ENCODE assay signal across 8 cellular contexts in the genomic region with DNA sequence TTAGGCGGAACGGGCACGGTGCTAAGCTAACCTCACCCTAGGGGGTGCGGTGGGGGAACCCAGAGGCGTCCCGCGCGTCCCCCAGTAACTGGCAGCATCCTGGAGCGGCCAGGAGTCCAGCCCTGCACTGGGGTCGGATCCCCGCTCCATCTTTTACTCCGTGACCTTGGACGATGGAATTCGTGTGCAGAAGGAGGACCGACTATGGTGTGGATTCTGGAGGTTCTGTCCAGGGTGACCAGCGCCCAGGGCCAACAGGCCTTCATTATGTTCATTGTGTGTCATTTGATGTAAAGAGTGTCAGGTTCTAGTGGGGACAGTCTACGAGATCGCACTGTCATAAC. TPM values are rescaled to one million over a fixed set of nuclear protein-coding genes. Genes with fewer than 3 reads are reported as not detected.
DNase-seq lines count a peak whose midpoint lies in the region; ATAC-seq and TF ChIP-seq lines count a peak whose summit lies in the region.

No MANE protein-coding gene starts in this region.

- TF ChIP-seq RAD21 in HCT116 (IDR thresholded peaks at IDR 0.05; ENCODE audit: low read depth), result no peak

- peak overlapping the region; percentile 72 for H3K27ac Mint-ChIP-seq in activated CD4-positive, alpha-beta memory T cell treated with anti-CD3 and anti-CD28 coated beads for 36 hours
- H3K27ac Mint-ChIP-seq in stimulated activated memory B cell treated with anti-CD40 and anti-IgM and Interleukin-4, amounts not matched to agents 10 μg/mL and 1 μg/mL and 100 μg/mL, for 72 hours, result peak overlapping the region; percentile 89

- peak overlapping the region; percentile 87 for H3K4me2 ChIP-seq in HCT116 (ENCODE audit: low read length)
- H3K4me2 ChIP-seq in hepatocyte, result peak overlapping the region; percentile 98

- ATAC-seq in HCT116 (no peak), sciatic nerve (no peak)
- ATAC-seq in stimulated activated memory B cell treated with anti-CD40 and anti-IgM and Interleukin-4, amounts not matched to agents 10 μg/mL and 1 μg/mL and 100 μg/mL, for 72 hours, result no peak

- H2AFZ ChIP-seq in HCT116 (ENCODE audit: low read depth, low read length, poor library complexity, severe bottlenecking) (no peak overlapping the region), hepatocyte (peak overlapping the region; percentile 69)

- WGBS in hepatocyte (ENCODE audit: low lambda C conversion rate, missing lambda C conversion rate), result 15% methylated on average over 16 of the region's 18 CpGs

- BruUV-seq in HCT116 (replicated peaks; lab: Mats Ljungman, UMichigan), result no TSS peak

- peak overlapping the region; percentile 98 for H3K27ac ChIP-seq in HCT116 (ENCODE audit: low read depth, low read length)
- H3K27ac ChIP-seq in hepatocyte, result peak overlapping the region; percentile 96

- no peaks in the 10 kb centered on the region for H3K9me3 ChIP-seq in HCT116 (ENCODE audit: control insufficient read depth in 1 of 2, insufficient read depth in 1 of 2, low read depth in 1 of 2, low read length in 2 of 2)
- H3K9me3 ChIP-seq in hepatocyte (ENCODE audit: low read depth), result no peaks in the 10 kb centered on the region

- H3K27me3 ChIP-seq in HCT116 (ENCODE audit: insufficient read depth, low read length) (no peaks in the 10 kb centered on the region), hepatocyte (no peaks in the 10 kb centered on the region)

- POLR2A ChIA-PET in HCT116 (lab: Charles Lee), result no interaction called here
- POLR2A ChIA-PET in activated CD4-positive, alpha-beta memory T cell treated with anti-CD3 and anti-CD28 coated beads for 36 hours (lab: Charles Lee), result no interaction called here

- peak overlapping the region; percentile 99 for H3K4me3 Mint-ChIP-seq in activated CD4-positive, alpha-beta memory T cell treated with anti-CD3 and anti-CD28 coated beads for 36 hours
- peak overlapping the region; percentile 96 for H3K4me3 Mint-ChIP-seq in stimulated activated memory B cell treated with anti-CD40 and anti-IgM and Interleukin-4, amounts not matched to agents 10 μg/mL and 1 μg/mL and 100 μg/mL, for 72 hours

- RAD21 ChIA-PET in HCT116 (lab: Charles Lee; ENCODE audit: low non-redundant PET in 1 of 2, low total read pairs in 2 of 2, uncharacterized antibody in 2 of 2, unreplicated experiment in 2 of 2), result interaction anchor here in 1 of 2 experiments (1.3 kb wide), 1 partner anchor 55 kb away, joined by 4 read pairs; no protein-coding TSS in a partner anchor

- no peak for TF ChIP-seq CTCF in HCT116 (IDR thresholded peaks at IDR 0.05 in 2 of 3, conservative IDR thresholded peaks at IDR 0.05 in 1 of 3; ENCODE audit: borderline replicate concordance in 1 of 3, insufficient read depth in 1 of 3, low read depth in 2 of 3, low read length in 2 of 3)
- TF ChIP-seq CTCF in hepatocyte (IDR thresholded peaks at IDR 0.05; ENCODE audit: poor library complexity), result no peak

- H3K9me3 Mint-ChIP-seq in activated CD4-positive, alpha-beta memory T cell treated with anti-CD3 and anti-CD28 coated beads for 36 hours, result no peaks in the 10 kb centered on the region
- H3K9me3 Mint-ChIP-seq in stimulated activated memory B cell treated with anti-CD40 and anti-IgM and Interleukin-4, amounts not matched to agents 10 μg/mL and 1 μg/mL and 100 μg/mL, for 72 hours, result no peaks in the 10 kb centered on the region

- H4K20me1 ChIP-seq in HCT116 (ENCODE audit: insufficient read depth) (no peaks in the 10 kb centered on the region), hepatocyte (ENCODE audit: insufficient read depth, poor library complexity, severe bottlenecking) (no peaks in the 10 kb centered on the region)

- H3K79me2 ChIP-seq in HCT116 (ENCODE audit: insufficient read depth, low read length), result peaks cover 86% of the 10 kb centered on the region
- H3K79me2 ChIP-seq in hepatocyte, result peaks cover 65% of the 10 kb centered on the region

- H3K9me2 ChIP-seq in HCT116 (ENCODE audit: insufficient read depth) (no peaks in the 10 kb centered on the region), hepatocyte (replicated peaks; ENCODE audit: insufficient read depth) (no peaks in the 10 kb centered on the region)

- H3K4me3 ChIP-seq in HCT116 (replicated peaks in 1 of 2; ENCODE audit: low read depth in 1 of 2, low read length in 2 of 2), result peak overlapping the region; percentile 96
- peak overlapping the region; percentile 95 for H3K4me3 ChIP-seq in hepatocyte

- peaks cover 5 to 6% of the 10 kb centered on the region in 2 experiments; a peak in 2 of 4 replicates for H3K36me3 ChIP-seq in HCT116 (ENCODE audit: control insufficient read depth in 1 of 2, insufficient read depth in 2 of 2, low read length in 2 of 2)
- H3K36me3 ChIP-seq in hepatocyte (replicated peaks; ENCODE audit: insufficient read depth, low read depth), result no peaks in the 10 kb centered on the region

- TF ChIP-seq POLR2A in HCT116 (IDR thresholded peaks at IDR 0.05; ENCODE audit: borderline replicate concordance, extremely low read depth, insufficient read depth, insufficient read length), result no peak

- peaks cover 53% of the 10 kb centered on the region for H3K4me1 Mint-ChIP-seq in activated CD4-positive, alpha-beta memory T cell treated with anti-CD3 and anti-CD28 coated beads for 36 hours (ENCODE audit: low read depth)
- H3K4me1 Mint-ChIP-seq in stimulated activated memory B cell treated with anti-CD40 and anti-IgM and Interleukin-4, amounts not matched to agents 10 μg/mL and 1 μg/mL and 100 μg/mL, for 72 hours, result peaks cover 88% of the 10 kb centered on the region

- H3K4me1 ChIP-seq in HCT116 (ENCODE audit: control insufficient read depth in 1 of 2, insufficient read depth in 2 of 2, low read length in 2 of 2), result peaks cover 19 to 28% of the 10 kb centered on the region in 2 experiments
- H3K4me1 ChIP-seq in hepatocyte (ENCODE audit: insufficient read depth), result peaks cover 45% of the 10 kb centered on the region

- intact Hi-C loops in HCT116 (cut with micrococcal nuclease) (loop anchor here (5.0 kb wide), 1 partner anchor 63 kb away; no protein-coding TSS in a partner anchor), sciatic nerve (cut with DNase I) (no loop called here)
- intact Hi-C loops in activated CD4-positive, alpha-beta memory T cell treated with anti-CD3 and anti-CD28 coated beads for 36 hours (cut with micrococcal nuclease), result loop anchor here (5.0 kb wide), 1 partner anchor 177 kb away; a partner anchor contains a TSS

- H3K36me3 Mint-ChIP-seq in activated CD4-positive, alpha-beta memory T cell treated with anti-CD3 and anti-CD28 coated beads for 36 hours, result peaks cover 31% of the 10 kb centered on the region
- H3K36me3 Mint-ChIP-seq in stimulated activated memory B cell treated with anti-CD40 and anti-IgM and Interleukin-4, amounts not matched to agents 10 μg/mL and 1 μg/mL and 100 μg/mL, for 72 hours, result peaks cover 17% of the 10 kb centered on the region

- H3K9ac ChIP-seq in HCT116 (ENCODE audit: low read length), result peak overlapping the region; percentile 96

- CTCF ChIA-PET in HCT116 (lab: Charles Lee), result no interaction called here
- CTCF ChIA-PET in activated CD4-positive, alpha-beta memory T cell treated with anti-CD3 and anti-CD28 coated beads for 36 hours (lab: Charles Lee), result no interaction called here

- DNase-seq in HCT116 (ENCODE audit: low read depth, low spot score), result no peak
- DNase-seq in activated CD4-positive, alpha-beta memory T cell treated with anti-CD3 and anti-CD28 coated beads for 36 hours, result no peak
- DNase-seq in hepatocyte (ENCODE audit: low spot score), result no peak
- DNase-seq in NCI-H2081 (lab: John Stamatoyannopoulos, UW), result no peak
- no peak for DNase-seq in sciatic nerve (ENCODE audit: low spot score)
- no peak for DNase-seq in stimulated activated CD4-positive, alpha-beta T cell treated with anti-CD3 and anti-CD28 coated beads, Interleukin-2, amount 100 ng/mL, for 24 hours
- DNase-seq in DMS153 treated with DMSO at 0.1 percent for 48 hours (lab: John Stamatoyannopoulos, UW; ENCODE audit: unreplicated experiment), result no peak

- H3K27me3 Mint-ChIP-seq in activated CD4-positive, alpha-beta memory T cell treated with anti-CD3 and anti-CD28 coated beads for 36 hours, result no peaks in the 10 kb centered on the region
- no peaks in the 10 kb centered on the region for H3K27me3 Mint-ChIP-seq in stimulated activated memory B cell treated with anti-CD40 and anti-IgM and Interleukin-4, amounts not matched to agents 10 μg/mL and 1 μg/mL and 100 μg/mL, for 72 hours

TF ChIP-seq in HCT116, 20 proteins besides CTCF, POLR2A, EP300 and RAD21:
- no peak for TF ChIP-seq SRF (IDR thresholded peaks at IDR 0.05; ENCODE audit: low read depth)
- TF ChIP-seq CEBPB (IDR thresholded peaks at IDR 0.05; ENCODE audit: low read depth), result no peak
- TF ChIP-seq SP1 (IDR thresholded peaks at IDR 0.05; ENCODE audit: low read depth), result no peak
- no peak for TF ChIP-seq ELF1 (IDR thresholded peaks at IDR 0.05; ENCODE audit: borderline replicate concordance, low read depth)
- no peak for TF ChIP-seq JUND (IDR thresholded peaks at IDR 0.05)
- no peak for TF ChIP-seq TCF7L2 (IDR thresholded peaks at IDR 0.05; ENCODE audit: borderline replicate concordance, extremely low read depth, insufficient read depth, insufficient read length)

RNA-seq across cellular contexts. Expression of a gene that starts 0.7 kb away (rescaled TPM):
- 83.1 TPM for total RNA-seq in HCT116 (2021; ENCODE audit: unreplicated experiment)
- 45.3 and 58.9 TPM in 2 replicates for polyA plus RNA-seq in HCT116 (2012)
- total RNA-seq in activated CD4-positive, alpha-beta memory T cell treated with anti-CD3 and anti-CD28 coated beads for 36 hours, result 10 to 100 TPM; 43.8 TPM
- total RNA-seq in hepatocyte, result 27.4 and 40.9 TPM in 2 replicates
- 87.7 and 135 TPM in 2 replicates for polyA plus RNA-seq in hepatocyte
- total RNA-seq in sciatic nerve, result 48.0 TPM

RNA-seq across cellular contexts. Expression of a gene that starts 0.7 kb away (rescaled TPM):
- total RNA-seq in HCT116 (2021; ENCODE audit: unreplicated experiment) (190 TPM), hepatocyte (162 and 190 TPM in 2 replicates), sciatic nerve (46.9 TPM)
- polyA plus RNA-seq in HCT116 (2012), result 291 and 326 TPM in 2 replicates
- total RNA-seq in activated CD4-positive, alpha-beta memory T cell treated with anti-CD3 and anti-CD28 coated beads for 36 hours, result 100 to 1,000 TPM; 137 to 144 TPM
- 150 and 151 TPM in 2 replicates for polyA plus RNA-seq in hepatocyte

RNA-seq across cellular contexts. Expression of a gene that starts 21.2 kb away (rescaled TPM):
- total RNA-seq in HCT116 (2021; ENCODE audit: unreplicated experiment), result not detected
- polyA plus RNA-seq in HCT116 (2012), result 0.05 and 0.09 TPM in 2 replicates
- total RNA-seq in activated CD4-positive, alpha-beta memory T cell treated with anti-CD3 and anti-CD28 coated beads for 36 hours, result under 1 TPM in 1 of 2 experiments, not detected in 1; 0.10 TPM
- not detected in 2 replicates for total RNA-seq in hepatocyte
- not detected in 2 replicates for polyA plus RNA-seq in hepatocyte
- not detected for total RNA-seq in sciatic nerve

RNA-seq across cellular contexts. Expression of a gene that starts 30.9 kb away (rescaled TPM):
- total RNA-seq in HCT116 (2021; ENCODE audit: unreplicated experiment) (not detected), hepatocyte (0.23 TPM in 1 of 2 replicates, not detected in the other), sciatic nerve (not detected)
- polyA plus RNA-seq in HCT116 (2012), result 0.30 and 0.87 TPM in 2 replicates
- total RNA-seq in activated CD4-positive, alpha-beta memory T cell treated with anti-CD3 and anti-CD28 coated beads for 36 hours, result not detected
- not detected in 2 replicates for polyA plus RNA-seq in hepatocyte

RNA-seq across cellular contexts. Expression of a gene that starts 47.2 kb away (rescaled TPM):
- total RNA-seq in HCT116 (2021; ENCODE audit: unreplicated experiment), result not detected
- polyA plus RNA-seq in HCT116 (2012), result 0.11 and 0.13 TPM in 2 replicates
- total RNA-seq in activated CD4-positive, alpha-beta memory T cell treated with anti-CD3 and anti-CD28 coated beads for 36 hours, result not detected
- not detected in 2 replicates for total RNA-seq in hepatocyte
- 0.15 and 0.57 TPM in 2 replicates for polyA plus RNA-seq in hepatocyte
- 0.71 TPM for total RNA-seq in sciatic nerve
